Comparison of ENCODE assay signal across 17 cellular contexts in the genomic region with DNA sequence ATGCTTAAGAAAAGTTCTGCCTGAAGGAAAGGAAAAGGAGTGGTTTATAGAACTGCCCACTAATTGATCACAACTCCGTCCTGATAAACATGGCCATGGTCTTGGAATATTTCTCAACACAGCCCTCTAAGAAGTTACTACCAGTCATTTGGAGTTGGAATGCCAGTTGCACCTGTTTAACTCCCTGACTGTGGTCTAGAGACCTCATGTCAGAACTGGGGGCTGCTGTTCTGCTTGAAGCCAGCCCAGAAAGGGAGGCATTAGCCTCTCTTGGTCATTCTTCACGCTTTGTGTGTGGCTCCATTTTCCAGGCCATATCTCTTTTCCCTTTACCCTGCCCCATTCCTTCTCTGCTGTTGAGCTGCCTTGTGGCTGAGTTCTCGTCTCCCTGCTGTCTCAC.
DNase-seq lines count a peak whose midpoint lies in the region; ATAC-seq and TF ChIP-seq lines count a peak whose summit lies in the region.
"Had no signal": no experiment of that assay in that cellular context is flagged by ENCODE, and none has a peak within 500 bp of the region (broad histone marks: within the 10 kb centered on the region; RNA-seq: fewer than 3 reads in every experiment).

No MANE protein-coding gene starts in this region.

- H3K9ac ChIP-seq in neuronal stem cell (ENCODE audit: low read depth, low read length, poor library complexity) = no peak overlapping the region
- H3K9ac ChIP-seq in smooth muscle cell (ENCODE audit: low read depth) = no peak overlapping the region
- H3K9ac ChIP-seq: BLaER1 had no signal

- no peak overlapping the region for H2BK5ac ChIP-seq in neuronal stem cell (ENCODE audit: low read length)

- peaks cover 94% of the 10 kb centered on the region for H4K20me1 ChIP-seq in smooth muscle cell (ENCODE audit: low read depth)

- H2AFZ ChIP-seq in neuronal stem cell (ENCODE audit: low read length) = no peak overlapping the region
- no peak overlapping the region for H2AFZ ChIP-seq in smooth muscle cell (ENCODE audit: low read depth)

- H3K4me1 Mint-ChIP-seq in glutamatergic neuron (ENCODE audit: low read depth, unreplicated experiment) = peaks cover 53% of the 10 kb centered on the region
- H3K4me1 Mint-ChIP-seq: CD4-positive, alpha-beta memory T cell had no signal

- H3K4me1 ChIP-seq in cardiac muscle cell (ENCODE audit: low read depth) = peaks cover 27% of the 10 kb centered on the region
- H3K4me1 ChIP-seq in neuronal stem cell (ENCODE audit: control insufficient read depth in 2 of 2, insufficient read depth in 1 of 2, low read depth in 1 of 2, low read length in 2 of 2) = peaks cover 29 to 35% of the 10 kb centered on the region in 2 donors
- H3K4me1 ChIP-seq in smooth muscle cell (ENCODE audit: low read depth) = peaks cover 41% of the 10 kb centered on the region

- no CpG with 5 or more reads among the region's 3 CpGs for WGBS in neuronal stem cell (ENCODE audit: extremely low coverage in 2 of 2, insufficient read length in 2 of 2, insufficient replicate concordance in 1 of 2), 2 donors
- WGBS in smooth muscle cell (ENCODE audit: low lambda C conversion rate) = 83% methylated on average over 3 of the region's 3 CpGs

- no peak overlapping the region for H3K27ac Mint-ChIP-seq in glutamatergic neuron (ENCODE audit: unreplicated experiment)
- H3K27ac Mint-ChIP-seq: CD4-positive, alpha-beta memory T cell; H9 had no signal

- no peak for DNase-seq in cardiac muscle cell (ENCODE audit: low read depth in 1 of 2, low spot score in 1 of 2)
- no peak for DNase-seq in left ventricle myocardium superior
- peak; percentile 2 for DNase-seq in glutamatergic neuron
- no peak for DNase-seq in neuronal stem cell (ENCODE audit: low spot score)
- no peak for DNase-seq in smooth muscle cell (lab: John Stamatoyannopoulos, UW; ENCODE audit: unreplicated experiment)
- no peak for DNase-seq in T-helper 1 cell
- no peak for DNase-seq in COLO829 (ENCODE audit: low spot score)
- DNase-seq: 8988T; Calu3; CD4-positive, alpha-beta memory T cell; DMS79 treated with DMSO at 0.1 percent for 48 hours; GF-D8; GOT3; H9 had no signal

- H3K27ac ChIP-seq in cardiac muscle cell = peak overlapping the region; percentile 62
- no peak overlapping the region for H3K27ac ChIP-seq in neuronal stem cell (replicated peaks; ENCODE audit: low read length)
- H3K27ac ChIP-seq in smooth muscle cell (ENCODE audit: low read depth) = peak overlapping the region; percentile 20
- H3K27ac ChIP-seq: BLaER1 had no signal

- no peaks in the 10 kb centered on the region for H3K9me3 ChIP-seq in cardiac muscle cell (ENCODE audit: low read depth)
- H3K9me3 ChIP-seq in neuronal stem cell (replicated peaks in 1 of 2; ENCODE audit: control insufficient read depth in 2 of 2, insufficient read depth in 1 of 2, low read depth in 1 of 2, low read length in 2 of 2) = no peaks in the 10 kb centered on the region
- H3K9me3 ChIP-seq in smooth muscle cell (replicated peaks; ENCODE audit: low read depth) = no peaks in the 10 kb centered on the region
- H3K9me3 ChIP-seq: BLaER1 had no signal

- no peak overlapping the region for H3K23ac ChIP-seq in neuronal stem cell (ENCODE audit: low read depth, low read length, poor library complexity)

- H2BK15ac ChIP-seq in neuronal stem cell (ENCODE audit: low read length) = peak overlapping the region; percentile 3

- no peak overlapping the region for H2BK12ac ChIP-seq in neuronal stem cell (ENCODE audit: low read length)

- no peak overlapping the region for H4K91ac ChIP-seq in neuronal stem cell (ENCODE audit: low read depth, low read length, poor library complexity)

- no peak overlapping the region for H3K14ac ChIP-seq in neuronal stem cell (ENCODE audit: low read length)

- H3K4me3 ChIP-seq in cardiac muscle cell (no peak overlapping the region), neuronal stem cell (ENCODE audit: low read length in 2 of 2) (no peak overlapping the region), smooth muscle cell (no peak overlapping the region)
- H3K4me3 ChIP-seq: BLaER1 had no signal

- H3K4me2 ChIP-seq in neuronal stem cell (ENCODE audit: insufficient read depth, low read length, poor library complexity, severe bottlenecking) (no peak overlapping the region), smooth muscle cell (no peak overlapping the region)
- H3K4me2 ChIP-seq: BLaER1 had no signal

- no peak overlapping the region for H2AK5ac ChIP-seq in neuronal stem cell (ENCODE audit: low read depth, low read length)

- intact Hi-C loops in left ventricle myocardium superior (cut with micrococcal nuclease) = loop anchor here (10.0 kb wide), 1 partner anchor 57 kb away; no protein-coding TSS in a partner anchor

- TF ChIP-seq CTCF in cardiac muscle cell (IDR thresholded peaks at IDR 0.05; ENCODE audit: low read depth, low read length) (no peak), glutamatergic neuron (IDR thresholded peaks at IDR 0.05; ENCODE audit: partially characterized antibody, unreplicated experiment) (no peak), smooth muscle cell (IDR thresholded peaks at IDR 0.05; ENCODE audit: borderline replicate concordance, insufficient read depth, poor library complexity, severe bottlenecking) (no peak)

- no peak for ATAC-seq in left ventricle myocardium superior
- ATAC-seq in GM18861 (IDR thresholded peaks at IDR 0.05; ENCODE audit: unreplicated experiment) = no peak

- H3F3A ChIP-seq in smooth muscle cell (ENCODE audit: low read depth) = peaks cover 7% of the 10 kb centered on the region

- no peak overlapping the region for H2BK120ac ChIP-seq in neuronal stem cell (ENCODE audit: low read depth, low read length)

- no peaks in the 10 kb centered on the region for H3K79me1 ChIP-seq in neuronal stem cell (ENCODE audit: low read depth, low read length)

- H3K27me3 ChIP-seq in cardiac muscle cell (no peaks in the 10 kb centered on the region), neuronal stem cell (ENCODE audit: control insufficient read depth in 3 of 3, insufficient read depth in 3 of 3, low read depth in 1 of 3, low read length in 3 of 3) (no peaks in the 10 kb centered on the region), smooth muscle cell (ENCODE audit: low read depth) (no peaks in the 10 kb centered on the region)
- H3K27me3 ChIP-seq: BLaER1 had no signal

- H3K36me3 ChIP-seq in cardiac muscle cell (no peaks in the 10 kb centered on the region), neuronal stem cell (replicated peaks in 1 of 2; ENCODE audit: control insufficient read depth in 2 of 2, insufficient read depth in 2 of 2, low read length in 2 of 2) (no peaks in the 10 kb centered on the region), smooth muscle cell (ENCODE audit: low read depth) (no peaks in the 10 kb centered on the region)

- H3K4ac ChIP-seq in neuronal stem cell (ENCODE audit: low read length) = no peak overlapping the region

- no peaks in the 10 kb centered on the region for H3K36me3 Mint-ChIP-seq in glutamatergic neuron (ENCODE audit: unreplicated experiment)
- H3K36me3 Mint-ChIP-seq: CD14-positive monocyte; CD4-positive, alpha-beta memory T cell had no signal

- H3K79me2 ChIP-seq in smooth muscle cell (ENCODE audit: low read depth) = peaks cover 85% of the 10 kb centered on the region

- peaks cover 25% of the 10 kb centered on the region for H3K27me3 Mint-ChIP-seq in glutamatergic neuron (ENCODE audit: unreplicated experiment)
- H3K27me3 Mint-ChIP-seq: CD4-positive, alpha-beta memory T cell had no signal

- peaks cover 20% of the 10 kb centered on the region for H3K9me3 Mint-ChIP-seq in glutamatergic neuron (ENCODE audit: unreplicated experiment)
- H3K9me3 Mint-ChIP-seq: H9 had no signal

- no peak overlapping the region for H3K4me3 Mint-ChIP-seq in glutamatergic neuron (ENCODE audit: unreplicated experiment)
- H3K4me3 Mint-ChIP-seq: CD14-positive monocyte; CD4-positive, alpha-beta memory T cell; H9 had no signal

- H3K18ac ChIP-seq in neuronal stem cell (ENCODE audit: low read length) = peak overlapping the region; percentile 32

- H4K8ac ChIP-seq in neuronal stem cell (ENCODE audit: low read depth, low read length) = no peak overlapping the region
